In genomic region chr15:31487811-31488436, GRCh38 we compare ENCODE assay signal across 1 cellular context.
TF ChIP-seq lines count a peak whose summit lies in the region.

No MANE protein-coding gene starts in this region.

TF ChIP-seq in liver, 16 proteins besides CTCF, POLR2A, EP300 and RAD21 (continued from another document):
- TF ChIP-seq REST (IDR thresholded peaks at IDR 0.05): no peak
- TF ChIP-seq, protein P1, sequence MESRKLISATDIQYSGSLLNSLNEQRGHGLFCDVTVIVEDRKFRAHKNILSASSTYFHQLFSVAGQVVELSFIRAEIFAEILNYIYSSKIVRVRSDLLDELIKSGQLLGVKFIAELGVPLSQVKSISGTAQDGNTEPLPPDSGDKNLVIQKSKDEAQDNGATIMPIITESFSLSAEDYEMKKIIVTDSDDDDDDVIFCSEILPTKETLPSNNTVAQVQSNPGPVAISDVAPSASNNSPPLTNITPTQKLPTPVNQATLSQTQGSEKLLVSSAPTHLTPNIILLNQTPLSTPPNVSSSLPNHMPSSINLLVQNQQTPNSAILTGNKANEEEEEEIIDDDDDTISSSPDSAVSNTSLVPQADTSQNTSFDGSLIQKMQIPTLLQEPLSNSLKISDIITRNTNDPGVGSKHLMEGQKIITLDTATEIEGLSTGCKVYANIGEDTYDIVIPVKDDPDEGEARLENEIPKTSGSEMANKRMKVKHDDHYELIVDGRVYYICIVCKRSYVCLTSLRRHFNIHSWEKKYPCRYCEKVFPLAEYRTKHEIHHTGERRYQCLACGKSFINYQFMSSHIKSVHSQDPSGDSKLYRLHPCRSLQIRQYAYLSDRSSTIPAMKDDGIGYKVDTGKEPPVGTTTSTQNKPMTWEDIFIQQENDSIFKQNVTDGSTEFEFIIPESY (IDR thresholded peaks at IDR 0.05): no peak
